8 cellular contexts compared by ENCODE assay signal in genomic region chr18:35041752-35042379, GRCh38. TPM values are rescaled to one million over a fixed set of nuclear protein-coding genes. Genes with fewer than 3 reads are reported as not detected.
DNase-seq lines count a peak whose midpoint lies in the region; ATAC-seq and TF ChIP-seq lines count a peak whose summit lies in the region.

No MANE protein-coding gene starts in this region.

- BruUV-seq in HCT116 (replicated peaks; lab: Mats Ljungman, UMichigan) = TSS peak; percentile 63

- peak overlapping the region; percentile 68 for H3K27ac ChIP-seq in AG04450 (ENCODE audit: low read depth, low read length)
- H3K27ac ChIP-seq in HCT116 (ENCODE audit: low read depth, low read length) = peak overlapping the region; percentile 37
- no peak overlapping the region for H3K27ac ChIP-seq in SK-N-MC
- peak overlapping the region; percentile 43 for H3K27ac ChIP-seq in muscle layer of duodenum (ENCODE audit: low read length)

- TF ChIP-seq RAD21 in HCT116 (IDR thresholded peaks at IDR 0.05; ENCODE audit: low read depth) = no peak

- no peak for TF ChIP-seq POLR2A in HCT116 (IDR thresholded peaks at IDR 0.05; ENCODE audit: borderline replicate concordance, extremely low read depth, insufficient read depth, insufficient read length)

- H3K4me1 Mint-ChIP-seq in effector memory CD8-positive, alpha-beta T cell (ENCODE audit: low read depth in 2 of 2) = peaks cover 40 to 64% of the 10 kb centered on the region in 2 donors

- intact Hi-C loops in HCT116 (cut with micrococcal nuclease) = no loop called here

- peak overlapping the region; percentile 83 to 91 for H3K4me3 Mint-ChIP-seq in effector memory CD8-positive, alpha-beta T cell

- CTCF ChIA-PET in AG04450 (lab: Charles Lee) = interaction anchor here (1.0 to 1.2 kb wide), 5 partner anchors 9 to 160 kb away, joined by 3 to 6 read pairs (median 5); no protein-coding TSS in a partner anchor
- CTCF ChIA-PET in HCT116 (lab: Charles Lee) = interaction anchor here (1.0 kb wide), 1 partner anchor 102 kb away, joined by 4 read pairs; no protein-coding TSS in a partner anchor

- H4K20me1 ChIP-seq in HCT116 (ENCODE audit: insufficient read depth) = no peaks in the 10 kb centered on the region

- H3K4me3 ChIP-seq in AG04450 (ENCODE audit: low read depth, low read length) (peak overlapping the region; percentile 99), HCT116 (replicated peaks in 1 of 2; ENCODE audit: low read depth in 1 of 2, low read length in 2 of 2) (peak overlapping the region; percentile 65 to 84), SK-N-MC (peak overlapping the region; percentile 97), muscle layer of duodenum (ENCODE audit: low read depth in 1 of 2, low read length in 2 of 2) (peak overlapping the region; percentile 77 to 93)

- peaks cover 14% of the 10 kb centered on the region; the same call in 1 of the 2 replicates for H3K79me2 ChIP-seq in HCT116 (ENCODE audit: insufficient read depth, low read length)

- TF ChIP-seq CTCF in AG04450 (IDR thresholded peaks at IDR 0.05; ENCODE audit: low read depth, low read length) (0 out of 2 replicates have a peak, but pooled peaks have one; percentile 10), HCT116 (IDR thresholded peaks at IDR 0.05 in 2 of 3, conservative IDR thresholded peaks at IDR 0.05 in 1 of 3; ENCODE audit: borderline replicate concordance in 1 of 3, insufficient read depth in 1 of 3, low read depth in 2 of 3, low read length in 2 of 3) (no peak)

- H3K27ac Mint-ChIP-seq in effector memory CD8-positive, alpha-beta T cell = peak overlapping the region; percentile 97 to 99

- peak overlapping the region; percentile 27 for H2AFZ ChIP-seq in HCT116 (ENCODE audit: low read depth, low read length, poor library complexity, severe bottlenecking)

- peak overlapping the region; percentile 98 for H3K4me2 ChIP-seq in HCT116 (ENCODE audit: low read length)

- ATAC-seq in HCT116 (no peak; the same call in 1 of the 2 replicates), HG03175 (IDR thresholded peaks at IDR 0.05; ENCODE audit: unreplicated experiment) (no peak), GM18870 (IDR thresholded peaks at IDR 0.05; ENCODE audit: unreplicated experiment) (no peak)
- ATAC-seq in effector memory CD8-positive, alpha-beta T cell (replicated peaks) = no peak

- no peaks in the 10 kb centered on the region for H3K9me2 ChIP-seq in HCT116 (ENCODE audit: insufficient read depth)

- H3K27me3 Mint-ChIP-seq in effector memory CD8-positive, alpha-beta T cell = no peaks in the 10 kb centered on the region

- H3K9ac ChIP-seq in HCT116 (ENCODE audit: low read length) (peak overlapping the region; percentile 71), SK-N-MC (ENCODE audit: insufficient read length) (peak overlapping the region; percentile 62)

- POLR2A ChIA-PET in AG04450 (lab: Yijun Ruan, JAX) (interaction anchor here (0.8 to 3.4 kb wide), 4 partner anchors 9 to 304 kb away, joined by 3 to 21 read pairs (median 6); no protein-coding TSS in a partner anchor), HCT116 (lab: Charles Lee) (interaction anchor here (1.4 kb wide), 1 partner anchor 9 kb away, joined by 3 read pairs; no protein-coding TSS in a partner anchor)

- no peaks in the 10 kb centered on the region for H3K9me3 Mint-ChIP-seq in effector memory CD8-positive, alpha-beta T cell

- H3K9me3 ChIP-seq in AG04450 (ENCODE audit: control insufficient read depth, insufficient read depth, low read length) (no peaks in the 10 kb centered on the region), HCT116 (ENCODE audit: control insufficient read depth in 1 of 2, insufficient read depth in 1 of 2, low read depth in 1 of 2, low read length in 2 of 2) (no peaks in the 10 kb centered on the region), SK-N-MC (ENCODE audit: low read depth, low read length) (no peaks in the 10 kb centered on the region), muscle layer of duodenum (ENCODE audit: control insufficient read depth in 1 of 2, low read length in 2 of 2) (no peaks in the 10 kb centered on the region)

- RAD21 ChIA-PET in HCT116 (lab: Charles Lee; ENCODE audit: low non-redundant PET in 1 of 2, low total read pairs in 2 of 2, uncharacterized antibody in 2 of 2, unreplicated experiment in 2 of 2) = no interaction called here

- no peaks in the 10 kb centered on the region for H3K27me3 ChIP-seq in AG04450 (ENCODE audit: control insufficient read depth, insufficient read depth, low read length)
- H3K27me3 ChIP-seq in HCT116 (ENCODE audit: insufficient read depth, low read length) = no peaks in the 10 kb centered on the region
- H3K27me3 ChIP-seq in muscle layer of duodenum (ENCODE audit: low read depth, low read length) = no peaks in the 10 kb centered on the region

- no peak for DNase-seq in AG04450 (ENCODE audit: low read depth, low spot score)
- DNase-seq in HCT116 (ENCODE audit: low read depth, low spot score) = no peak
- no peak for DNase-seq in SK-N-MC (ENCODE audit: low read depth, low spot score)
- DNase-seq in effector memory CD8-positive, alpha-beta T cell = peak; percentile 11 to 28 (median 15)
- no peak for DNase-seq in GF-D8 (lab: John Stamatoyannopoulos, UW)

- H3K4me1 ChIP-seq in HCT116 (ENCODE audit: control insufficient read depth in 1 of 2, insufficient read depth in 2 of 2, low read length in 2 of 2) (peaks cover 14 to 25% of the 10 kb centered on the region in 2 experiments), muscle layer of duodenum (ENCODE audit: control insufficient read depth in 1 of 2, insufficient read depth in 2 of 2, low read length in 2 of 2) (peaks cover 14 to 35% of the 10 kb centered on the region in 2 donors)

- peaks cover 39% of the 10 kb centered on the region for H3K36me3 Mint-ChIP-seq in effector memory CD8-positive, alpha-beta T cell (ENCODE audit: insufficient read depth)

- no peaks in the 10 kb centered on the region for H3K36me3 ChIP-seq in HCT116 (ENCODE audit: control insufficient read depth in 1 of 2, insufficient read depth in 2 of 2, low read length in 2 of 2)
- H3K36me3 ChIP-seq in SK-N-MC (ENCODE audit: insufficient read depth, low read length) = no peaks in the 10 kb centered on the region
- no peaks in the 10 kb centered on the region for H3K36me3 ChIP-seq in muscle layer of duodenum (ENCODE audit: control insufficient read depth in 1 of 2, insufficient read depth in 2 of 2, low read length in 2 of 2)

TF ChIP-seq in HCT116, 20 proteins besides CTCF, POLR2A, EP300 and RAD21:
- TF ChIP-seq ATF3 (IDR thresholded peaks at IDR 0.05) (no peak), FOSL1 (IDR thresholded peaks at IDR 0.05; ENCODE audit: low read depth) (no peak), TCF7L2 (IDR thresholded peaks at IDR 0.05; ENCODE audit: borderline replicate concordance, extremely low read depth, insufficient read depth, insufficient read length) (no peak), JUND (IDR thresholded peaks at IDR 0.05) (no peak), EGR1 (IDR thresholded peaks at IDR 0.05; ENCODE audit: low read depth) (no peak), REST (IDR thresholded peaks at IDR 0.05; ENCODE audit: low read depth) (no peak), SP1 (IDR thresholded peaks at IDR 0.05; ENCODE audit: low read depth) (no peak), CEBPB (IDR thresholded peaks at IDR 0.05; ENCODE audit: low read depth) (no peak), ZFX (IDR thresholded peaks at IDR 0.05) (no peak), CBX3 (IDR thresholded peaks at IDR 0.05; ENCODE audit: low read depth) (no peak), MAX (IDR thresholded peaks at IDR 0.05) (no peak), POLR2AphosphoS5 (IDR thresholded peaks at IDR 0.05; ENCODE audit: low read depth, low read length) (no peak), SRF (IDR thresholded peaks at IDR 0.05; ENCODE audit: low read depth) (no peak), EZH2 (IDR thresholded peaks at IDR 0.05) (no peak), ELF1 (IDR thresholded peaks at IDR 0.05; ENCODE audit: borderline replicate concordance, low read depth) (no peak), YY1 (IDR thresholded peaks at IDR 0.05; ENCODE audit: extremely low read depth, insufficient replicate concordance, low read depth, low read length) (no peak), SIN3A (IDR thresholded peaks at IDR 0.05; ENCODE audit: low read depth) (no peak)

RNA-seq across cellular contexts. Expression of gene MAPRE2, which starts 0.7 kb away (rescaled TPM):
- 41.1 and 48.8 TPM in 2 replicates for polyA plus RNA-seq in AG04450 (2011; rRNA removed)
- polyA minus RNA-seq in AG04450 (2011; rRNA and poly(A)+ RNA removed) = 39.1 and 56.4 TPM in 2 replicates
- total RNA-seq in HCT116 (2021; ENCODE audit: unreplicated experiment) = 17.2 TPM
- polyA plus RNA-seq in HCT116 (2012) = 8.1 and 9.0 TPM in 2 replicates

Comparison
In these comparisons a context has a peak if more than half of its experiments do, and no peak if none do; other contexts are left out.
1. DNase-seq: peak in effector memory CD8-positive, alpha-beta T cell (3 of 3); none in AG04450 (single experiment), HCT116 (single experiment), SK-N-MC (single experiment) and GF-D8 (single experiment).
2. Peak in every context shown above with its lines, with median percentiles within 50 percentile points of each other: H3K4me3 ChIP-seq.